ENCODE assay signal across 25 cellular contexts in the genomic region with DNA sequence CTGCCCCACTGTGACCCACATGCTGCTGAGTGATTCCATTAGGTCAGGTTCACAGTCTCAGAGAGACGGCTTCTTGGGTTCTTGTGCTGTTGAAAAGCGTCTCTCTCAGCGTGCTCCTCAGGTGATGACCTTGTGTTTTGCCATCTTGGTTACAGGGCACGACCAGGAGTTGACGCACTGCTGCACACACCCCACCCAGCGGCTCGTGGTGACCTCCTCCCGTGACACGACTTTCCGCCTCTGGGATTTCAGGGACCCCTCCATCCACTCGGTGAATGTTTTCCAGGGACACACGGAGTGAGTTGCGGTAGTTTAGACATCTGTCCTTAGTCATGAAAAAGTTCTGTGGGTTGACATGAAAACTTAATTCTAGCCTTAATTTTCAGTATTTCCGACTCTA.
"Had no signal": no experiment of that assay in that cellular context is flagged by ENCODE, and none has a peak within 500 bp of the region (broad histone marks: within the 10 kb centered on the region; RNA-seq: fewer than 3 reads in every experiment).

No MANE protein-coding gene starts in this region.

- H3K4me3 Mint-ChIP-seq: immature natural killer cell; mesothelial cell of epicardium; naive B cell; natural killer cell; stimulated activated memory B cell treated with anti-CD40 and anti-IgM and Interleukin-4, amounts not matched to agents 10 μg/mL and 1 μg/mL and 100 μg/mL, for 72 hours had no signal

- H3K27ac Mint-ChIP-seq: mesothelial cell of epicardium; progenitor cell of endocrine pancreas; stimulated activated memory B cell treated with anti-CD40 and anti-IgM and Interleukin-4, amounts not matched to agents 10 μg/mL and 1 μg/mL and 100 μg/mL, for 72 hours had no signal

- ATAC-seq: left colon; left lung; lower lobe of right lung; natural killer cell; right lobe of liver; stimulated activated memory B cell treated with anti-CD40 and anti-IgM and Interleukin-4, amounts not matched to agents 10 μg/mL and 1 μg/mL and 100 μg/mL, for 72 hours; stimulated activated naive CD8-positive, alpha-beta T cell treated with anti-CD3 and anti-CD28 coated beads, Interleukin-15, Interleukin-2, amounts not matched to agents 100 U/mL and 50 U/mL, for 24 hours had no signal

- H3K9me3 Mint-ChIP-seq: immature natural killer cell, mesothelial cell of epicardium, naive B cell, natural killer cell had no signal

- DNase-seq: hypothalamus; immature natural killer cell; kidney; left colon; lower lobe of right lung; mammary epithelial cell; mesenchymal stem cell; naive B cell; natural killer cell; ovary; right lobe of liver; stimulated activated CD4-positive, alpha-beta T cell treated with anti-CD3 and anti-CD28 coated beads, Interleukin-1b, Interleukin-23, amount 100 ng/mL, for 48 hours; stimulated activated CD4-positive, alpha-beta T cell treated with anti-CD3 and anti-CD28 coated beads, Interleukin-2, amount 100 ng/mL, for 48 hours; stimulated activated CD4-positive, alpha-beta T cell treated with anti-CD3 and anti-CD28 coated beads, Interleukin-4, amount 100 ng/mL, for 4 hours; stimulated activated CD8-positive, alpha-beta memory T cell treated with anti-CD3 and anti-CD28 coated beads, Interleukin-4, amount 100 ng/mL, for 48 hours; stimulated activated naive CD8-positive, alpha-beta T cell treated with anti-CD3 and anti-CD28 coated beads, Interleukin-15, Interleukin-2, amounts not matched to agents 100 U/mL and 50 U/mL, for 24 hours; stomach; testis; thyroid gland; transverse colon; upper lobe of left lung had no signal

- H3K27me3 Mint-ChIP-seq: naive B cell; progenitor cell of endocrine pancreas; stimulated activated memory B cell treated with anti-CD40 and anti-IgM and Interleukin-4, amounts not matched to agents 10 μg/mL and 1 μg/mL and 100 μg/mL, for 72 hours had no signal
